ENCODE assay signal across 8 cellular contexts in the genomic region with DNA sequence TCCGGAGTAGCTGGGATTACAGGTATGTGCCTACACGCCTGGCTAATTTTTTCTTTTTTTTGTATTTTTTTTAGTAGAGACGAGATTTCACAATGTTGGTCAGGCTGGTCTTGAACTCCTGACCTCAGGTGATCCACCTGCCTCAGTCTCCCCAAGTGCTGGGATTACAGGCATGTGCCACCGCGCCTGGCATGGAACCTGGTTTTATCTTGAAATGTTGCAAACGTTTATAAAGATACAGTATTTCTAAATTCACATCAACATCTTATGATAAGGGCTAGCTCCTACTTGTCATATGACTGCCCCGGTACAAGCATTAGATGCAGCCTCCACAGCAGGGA. TPM values are rescaled to one million over a fixed set of nuclear protein-coding genes. Genes with fewer than 3 reads are reported as not detected.
DNase-seq lines count a peak whose midpoint lies in the region; ATAC-seq and TF ChIP-seq lines count a peak whose summit lies in the region.

No MANE protein-coding gene starts in this region.

- H3K4me3 ChIP-seq in AG09309 (ENCODE audit: control insufficient read depth, low read depth, low read length), result peak overlapping the region; percentile 68

- no peak for ATAC-seq in naive thymus-derived CD8-positive, alpha-beta T cell
- no peak for ATAC-seq in HG03521 (IDR thresholded peaks at IDR 0.05; ENCODE audit: unreplicated experiment)
- no peak for ATAC-seq in activated CD4-positive, CD25-positive, alpha-beta regulatory T cell treated with anti-CD3 and anti-CD28 coated beads, Interleukin-2, amount 50 U/mL, for 24 hours

- H3K4me3 Mint-ChIP-seq in IgD-negative memory B cell, result peak overlapping the region; percentile 97 to 99 (median 98)
- peak overlapping the region; percentile 92 for H3K4me3 Mint-ChIP-seq in chondrocyte (ENCODE audit: unreplicated experiment)
- peak overlapping the region; percentile 95 to 98 (median 96) for H3K4me3 Mint-ChIP-seq in naive thymus-derived CD8-positive, alpha-beta T cell

- DNase-seq in AG09309 (ENCODE audit: low read depth), result no peak
- no peak for DNase-seq in chondrocyte (ENCODE audit: low spot score)
- no peak for DNase-seq in naive thymus-derived CD8-positive, alpha-beta T cell
- no peak for DNase-seq in HuH-7.5 (ENCODE audit: low spot score)
- DNase-seq in iPS-NIHi7 (ENCODE audit: extremely low spot score), result no peak

- H3K27ac Mint-ChIP-seq in IgD-negative memory B cell (peak overlapping the region; percentile 94 to 98 (median 98)), chondrocyte (ENCODE audit: unreplicated experiment) (peak overlapping the region; percentile 99)
- peak overlapping the region in 9 of 10 donors; percentile 94 to 98 (median 97) for H3K27ac Mint-ChIP-seq in naive thymus-derived CD8-positive, alpha-beta T cell

- no peaks in the 10 kb centered on the region for H3K27me3 Mint-ChIP-seq in IgD-negative memory B cell
- no peaks in the 10 kb centered on the region for H3K27me3 Mint-ChIP-seq in chondrocyte (ENCODE audit: low read depth)
- no peaks in the 10 kb centered on the region for H3K27me3 Mint-ChIP-seq in naive thymus-derived CD8-positive, alpha-beta T cell

- POLR2A ChIA-PET in naive thymus-derived CD8-positive, alpha-beta T cell (lab: Charles Lee), result interaction anchor here (0.7 to 5.6 kb wide), 3 partner anchors 10 to 85 kb away, joined by 3 to 121 read pairs (median 62); a partner anchor contains a TSS

- TF ChIP-seq CTCF in AG09309 (IDR thresholded peaks at IDR 0.05; ENCODE audit: control insufficient read depth, insufficient read depth, low read depth, low read length, missing control alignments) (no peak), chondrocyte (IDR thresholded peaks at IDR 0.05) (no peak)

- H3K4me1 Mint-ChIP-seq in IgD-negative memory B cell (peaks cover 8 to 21% (median 10%) of the 10 kb centered on the region in 3 donors), chondrocyte (ENCODE audit: low read depth) (peaks cover 21% of the 10 kb centered on the region)
- H3K4me1 Mint-ChIP-seq in naive thymus-derived CD8-positive, alpha-beta T cell, result peaks cover 10 to 33% (median 24%) of the 10 kb centered on the region in 4 donors

- H3K36me3 Mint-ChIP-seq in IgD-negative memory B cell (peaks cover 3% of the 10 kb centered on the region), chondrocyte (ENCODE audit: low read depth) (no peaks in the 10 kb centered on the region)
- peaks cover 0 to 3% (median 0%) of the 10 kb centered on the region in 3 donors for H3K36me3 Mint-ChIP-seq in naive thymus-derived CD8-positive, alpha-beta T cell

- H3K9me3 Mint-ChIP-seq in IgD-negative memory B cell (no peaks in the 10 kb centered on the region), chondrocyte (ENCODE audit: low read depth) (no peaks in the 10 kb centered on the region)
- no peaks in the 10 kb centered on the region for H3K9me3 Mint-ChIP-seq in naive thymus-derived CD8-positive, alpha-beta T cell

RNA-seq across cellular contexts. Expression of a gene that starts 1.5 kb away (rescaled TPM):
- polyA plus RNA-seq in IgD-negative memory B cell, result 161 TPM
- total RNA-seq in chondrocyte, result 172 to 174 TPM (median 172 TPM) in 3 replicates
- total RNA-seq in naive thymus-derived CD8-positive, alpha-beta T cell, result 100 to 1,000 TPM; 270 to 298 TPM
- polyA plus RNA-seq in naive thymus-derived CD8-positive, alpha-beta T cell, result 100 to 1,000 TPM; 115 to 161 (median 115) TPM

RNA-seq across cellular contexts. Expression of a gene that starts 9.9 kb away (rescaled TPM):
- polyA plus RNA-seq in IgD-negative memory B cell, result 34.3 TPM
- total RNA-seq in chondrocyte, result 10.6 to 12.0 TPM (median 11.2 TPM) in 3 replicates
- total RNA-seq in naive thymus-derived CD8-positive, alpha-beta T cell, result 1 to 10 TPM; 4.3 to 5.1 TPM
- polyA plus RNA-seq in naive thymus-derived CD8-positive, alpha-beta T cell, result 1 to 10 TPM; 4.3 to 5.4 (median 4.9) TPM

RNA-seq across cellular contexts. Expression of a gene that starts 48.1 kb away (rescaled TPM):
- 5.4 TPM for polyA plus RNA-seq in IgD-negative memory B cell
- 29.4 to 32.4 TPM (median 30.8 TPM) in 3 replicates for total RNA-seq in chondrocyte
- total RNA-seq in naive thymus-derived CD8-positive, alpha-beta T cell, result 10 to 100 TPM; 34.2 to 35.6 TPM
- 1 to 10 TPM; 4.8 to 8.5 (median 7.5) TPM for polyA plus RNA-seq in naive thymus-derived CD8-positive, alpha-beta T cell
